Comparison of ENCODE assay signal across 15 cellular contexts in the genomic region with DNA sequence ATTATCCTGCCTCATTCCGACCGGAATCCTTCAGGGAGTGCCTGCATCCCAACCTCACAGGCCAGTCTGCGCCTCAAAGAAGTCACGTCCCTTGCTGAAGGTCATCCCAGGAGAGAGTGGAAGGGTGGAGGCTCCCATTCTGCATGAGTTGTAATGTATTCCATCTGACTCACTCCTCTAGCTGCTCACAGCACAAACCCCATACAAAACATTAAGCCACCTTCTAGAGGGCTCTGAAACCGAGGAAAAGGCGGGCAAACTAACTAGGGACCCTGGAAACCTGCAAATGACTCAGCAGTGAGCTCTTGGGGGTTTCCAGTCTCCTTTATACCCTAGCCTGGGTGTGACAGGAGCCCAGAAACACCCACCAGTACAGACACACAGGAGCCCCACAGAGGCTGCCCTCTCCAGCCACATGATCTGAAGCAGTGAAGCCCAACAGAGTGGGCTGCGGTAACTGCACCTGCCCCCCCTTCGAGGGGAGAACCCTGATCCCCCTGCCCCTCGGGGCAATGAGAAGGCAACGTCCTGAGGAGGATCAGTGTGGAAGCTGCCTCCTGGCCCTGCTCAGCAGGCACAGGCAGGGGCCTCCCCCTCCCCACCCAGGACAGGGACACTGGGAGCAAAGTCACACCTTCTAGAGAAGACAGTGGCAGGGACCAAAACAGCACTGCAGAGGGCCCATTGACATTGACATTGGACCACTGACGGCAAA.
DNase-seq lines count a peak whose midpoint lies in the region; ATAC-seq, FAIRE-seq and TF ChIP-seq lines count a peak whose summit lies in the region.
"Had no signal": no experiment of that assay in that cellular context is flagged by ENCODE, and none has a peak within 500 bp of the region (broad histone marks: within the 10 kb centered on the region; RNA-seq: fewer than 3 reads in every experiment).

No MANE protein-coding gene starts in this region.

- H2AFZ ChIP-seq in MM.1S (ENCODE audit: low read length) = no peak overlapping the region
- H2AFZ ChIP-seq: hepatocyte had no signal

- H3K4me3 Mint-ChIP-seq in glutamatergic neuron (ENCODE audit: unreplicated experiment) = no peak overlapping the region
- H3K4me3 Mint-ChIP-seq: activated naive CD8-positive, alpha-beta T cell treated with anti-CD3 and anti-CD28 coated beads, Interleukin-2, amount 10 ng/mL, durations not matched to agents 7 days and 5 days; mesothelial cell of epicardium had no signal

- H4K20me1 ChIP-seq in MM.1S (ENCODE audit: insufficient read depth, low read length) = no peaks in the 10 kb centered on the region

- H3K9me2 ChIP-seq in MM.1S (replicated peaks; ENCODE audit: insufficient read depth, low read length) = no peaks in the 10 kb centered on the region

- H3K79me2 ChIP-seq in MM.1S (ENCODE audit: low read length) = no peaks in the 10 kb centered on the region
- H3K79me2 ChIP-seq: hepatocyte had no signal

- H3K9me3 ChIP-seq in Peyer's patch (no peaks in the 10 kb centered on the region), MM.1S (replicated peaks; ENCODE audit: insufficient read depth, low read length) (no peaks in the 10 kb centered on the region)
- H3K9me3 ChIP-seq: MG63 had no signal

- no peak for FAIRE-seq in H54 (lab: Jason Lieb, UNC)

- TF ChIP-seq POLR2A in H54 (IDR thresholded peaks at IDR 0.05; ENCODE audit: low read depth, low read length) (no peak), Peyer's patch (IDR thresholded peaks at IDR 0.05) (no peak)

- no peak overlapping the region for H3K4me2 ChIP-seq in MM.1S (ENCODE audit: low read depth, low read length)
- H3K4me2 ChIP-seq: hepatocyte had no signal

- no peaks in the 10 kb centered on the region for H3K36me3 Mint-ChIP-seq in glutamatergic neuron (ENCODE audit: unreplicated experiment)
- H3K36me3 Mint-ChIP-seq: activated naive CD8-positive, alpha-beta T cell treated with anti-CD3 and anti-CD28 coated beads, Interleukin-2, amount 10 ng/mL, durations not matched to agents 7 days and 5 days; mesothelial cell of epicardium had no signal

- peaks cover 1% of the 10 kb centered on the region for H3K9me3 Mint-ChIP-seq in glutamatergic neuron (ENCODE audit: unreplicated experiment)
- H3K9me3 Mint-ChIP-seq: activated naive CD8-positive, alpha-beta T cell treated with anti-CD3 and anti-CD28 coated beads, Interleukin-2, amount 10 ng/mL, durations not matched to agents 7 days and 5 days; mesothelial cell of epicardium had no signal

- peak; percentile 71 for DNase-seq in mesenteric fat pad (ENCODE audit: low spot score)
- no peak for DNase-seq in glutamatergic neuron
- no peak for DNase-seq in H54 (ENCODE audit: insufficient read length, low spot score)
- no peak for DNase-seq in Peyer's patch
- DNase-seq in MM.1S = no peak
- DNase-seq: activated naive CD8-positive, alpha-beta T cell treated with anti-CD3 and anti-CD28 coated beads, Interleukin-2, amount 10 ng/mL, durations not matched to agents 7 days and 5 days; COR-L47; effector memory CD4-positive, alpha-beta T cell; MG63 had no signal

- TF ChIP-seq CTCF in glutamatergic neuron (IDR thresholded peaks at IDR 0.05; ENCODE audit: partially characterized antibody, unreplicated experiment) (no peak), Peyer's patch (IDR thresholded peaks at IDR 0.05) (no peak), MM.1S (IDR thresholded peaks at IDR 0.05; ENCODE audit: low read length) (no peak)

- H3K36me3 ChIP-seq in Peyer's patch (no peaks in the 10 kb centered on the region), MM.1S (replicated peaks; ENCODE audit: insufficient read depth, low read length) (no peaks in the 10 kb centered on the region)
- H3K36me3 ChIP-seq: MG63 had no signal

- no peaks in the 10 kb centered on the region for H3F3A ChIP-seq in MM.1S (ENCODE audit: insufficient read depth, low read length)

- H3K27ac ChIP-seq in Peyer's patch (no peak overlapping the region), MM.1S (ENCODE audit: low read length) (no peak overlapping the region)
- H3K27ac ChIP-seq: hepatocyte had no signal

- no peak overlapping the region for H3K9ac ChIP-seq in MM.1S (ENCODE audit: low read length)

- no peak overlapping the region for H3K27ac Mint-ChIP-seq in glutamatergic neuron (ENCODE audit: unreplicated experiment)
- H3K27ac Mint-ChIP-seq: activated naive CD8-positive, alpha-beta T cell treated with anti-CD3 and anti-CD28 coated beads, Interleukin-2, amount 10 ng/mL, durations not matched to agents 7 days and 5 days; mesothelial cell of epicardium had no signal

- no peaks in the 10 kb centered on the region for H3K27me3 ChIP-seq in Peyer's patch
- no peaks in the 10 kb centered on the region for H3K27me3 ChIP-seq in MM.1S (replicated peaks; ENCODE audit: insufficient read depth, low read length)

- peaks cover 7% of the 10 kb centered on the region for H3K4me1 Mint-ChIP-seq in glutamatergic neuron (ENCODE audit: low read depth, unreplicated experiment)
- H3K4me1 Mint-ChIP-seq: activated naive CD8-positive, alpha-beta T cell treated with anti-CD3 and anti-CD28 coated beads, Interleukin-2, amount 10 ng/mL, durations not matched to agents 7 days and 5 days had no signal

- H3K4me3 ChIP-seq in Peyer's patch = no peak overlapping the region
- H3K4me3 ChIP-seq in MM.1S (ENCODE audit: low read length) = no peak overlapping the region
- H3K4me3 ChIP-seq: hepatocyte, MG63 had no signal

- H3K4me1 ChIP-seq in Peyer's patch (no peaks in the 10 kb centered on the region), MM.1S (ENCODE audit: low read length) (no peaks in the 10 kb centered on the region)

- H3K27me3 Mint-ChIP-seq in glutamatergic neuron (ENCODE audit: unreplicated experiment) = peaks cover 5% of the 10 kb centered on the region

- peak; percentile 84 for ATAC-seq in GM18511 (IDR thresholded peaks at IDR 0.05; ENCODE audit: unreplicated experiment)
- peak; percentile 67 for ATAC-seq in GM21717 (IDR thresholded peaks at IDR 0.05; ENCODE audit: unreplicated experiment)
- ATAC-seq in HG03354 (IDR thresholded peaks at IDR 0.05; ENCODE audit: poor library complexity, severe bottlenecking, unreplicated experiment) = peak; percentile 75
- ATAC-seq: sciatic nerve had no signal
